Comparison of ENCODE assay signal across 14 cellular contexts in genomic region chr14:48690349-48690748, GRCh38.
A peak's percentile ranks its signal among the peaks of the same experiment; 100 is the strongest.
DNase-seq lines count a peak whose midpoint lies in the region; ATAC-seq and TF ChIP-seq lines count a peak whose summit lies in the region.
"Had no signal": no experiment of that assay in that cellular context is flagged by ENCODE, and none has a peak within 500 bp of the region (broad histone marks: within the 10 kb centered on the region; RNA-seq: fewer than 3 reads in every experiment).

No MANE protein-coding gene starts in this region.

- ATAC-seq in naive thymus-derived CD4-positive, alpha-beta T cell, result no peak
- ATAC-seq in GM19395 (IDR thresholded peaks at IDR 0.05; ENCODE audit: unreplicated experiment), result no peak
- ATAC-seq: T-cell had no signal

- no peaks in the 10 kb centered on the region for H3K36me3 Mint-ChIP-seq in chondrocyte (ENCODE audit: low read depth)
- H3K36me3 Mint-ChIP-seq in naive thymus-derived CD4-positive, alpha-beta T cell, result no peaks in the 10 kb centered on the region
- H3K36me3 Mint-ChIP-seq: T-cell had no signal

- H3K4me3 ChIP-seq in retinal pigment epithelial cell (ENCODE audit: low read length), result no peak overlapping the region
- no peak overlapping the region for H3K4me3 ChIP-seq in naive thymus-derived CD4-positive, alpha-beta T cell (ENCODE audit: low read length)
- H3K4me3 ChIP-seq: prostate gland had no signal

- peak; percentile 20 for TF ChIP-seq CTCF in chondrocyte (IDR thresholded peaks at IDR 0.05)
- peak; percentile 23 for TF ChIP-seq CTCF in retinal pigment epithelial cell (conservative IDR thresholded peaks at IDR 0.05; ENCODE audit: low read depth, low read length)

- no peak overlapping the region for H3K27ac ChIP-seq in naive thymus-derived CD4-positive, alpha-beta T cell (ENCODE audit: low read depth, low read length)
- H3K27ac ChIP-seq: prostate gland had no signal

- H3K27me3 ChIP-seq in naive thymus-derived CD4-positive, alpha-beta T cell (ENCODE audit: control insufficient read depth in 2 of 2, insufficient read depth in 2 of 2, low read length in 2 of 2), result no peaks in the 10 kb centered on the region

- H3K4me1 Mint-ChIP-seq in chondrocyte (ENCODE audit: low read depth), result no peaks in the 10 kb centered on the region
- no peaks in the 10 kb centered on the region for H3K4me1 Mint-ChIP-seq in naive thymus-derived CD4-positive, alpha-beta T cell
- H3K4me1 Mint-ChIP-seq: T-cell had no signal

- no peaks in the 10 kb centered on the region for H3K9me3 ChIP-seq in naive thymus-derived CD4-positive, alpha-beta T cell (ENCODE audit: control insufficient read depth in 2 of 3, low read length in 3 of 3)
- H3K9me3 ChIP-seq: prostate gland had no signal

- H3K9me3 Mint-ChIP-seq in chondrocyte (ENCODE audit: low read depth), result no peaks in the 10 kb centered on the region
- H3K9me3 Mint-ChIP-seq in naive thymus-derived CD4-positive, alpha-beta T cell, result peaks cover 0 to 3% (median 0%) of the 10 kb centered on the region in 11 donors

- intact Hi-C loops in naive thymus-derived CD4-positive, alpha-beta T cell (cut with micrococcal nuclease), result no loop called here

- peaks cover 1% of the 10 kb centered on the region for H3K27me3 Mint-ChIP-seq in chondrocyte (ENCODE audit: low read depth)
- H3K27me3 Mint-ChIP-seq in naive thymus-derived CD4-positive, alpha-beta T cell, result no peaks in the 10 kb centered on the region
- H3K27me3 Mint-ChIP-seq: T-cell had no signal

- POLR2A ChIA-PET in naive thymus-derived CD4-positive, alpha-beta T cell (lab: Charles Lee), result no interaction called here

- CTCF ChIA-PET in naive thymus-derived CD4-positive, alpha-beta T cell (lab: Charles Lee), result no interaction called here

- no peak overlapping the region for H3K27ac Mint-ChIP-seq in chondrocyte (ENCODE audit: unreplicated experiment)
- H3K27ac Mint-ChIP-seq in naive thymus-derived CD4-positive, alpha-beta T cell, result no peak overlapping the region
- H3K27ac Mint-ChIP-seq: T-cell had no signal

- DNase-seq in NCI-H748 (lab: John Stamatoyannopoulos, UW; ENCODE audit: unreplicated experiment) (peak; percentile 34), NCI-H748 treated with DMSO at 0.1 percent for 48 hours (lab: John Stamatoyannopoulos, UW) (no peak), NCI-H524 (lab: John Stamatoyannopoulos, UW) (peak; percentile 12 to 60), chondrocyte (ENCODE audit: low spot score) (no peak), retinal pigment epithelial cell (ENCODE audit: low read depth) (no peak)
- DNase-seq in activated CD4-positive, alpha-beta T cell treated with anti-CD3 and anti-CD28 coated beads, Interleukin-2, amount 50 U/mL, for 4 hours, result no peak
- DNase-seq in naive thymus-derived CD4-positive, alpha-beta T cell, result no peak
- DNase-seq: activated CD4-positive, alpha-beta T cell treated with anti-CD3 and anti-CD28 coated beads for 48 hours; amygdala; cortex of kidney; NCI-H187; T-cell had no signal

- no peak overlapping the region for H3K4me3 Mint-ChIP-seq in chondrocyte (ENCODE audit: unreplicated experiment)
- no peak overlapping the region for H3K4me3 Mint-ChIP-seq in naive thymus-derived CD4-positive, alpha-beta T cell
- H3K4me3 Mint-ChIP-seq: T-cell had no signal

- no peaks in the 10 kb centered on the region for H3K4me1 ChIP-seq in naive thymus-derived CD4-positive, alpha-beta T cell (ENCODE audit: control insufficient read depth in 2 of 2, insufficient read depth in 2 of 2, low read length in 2 of 2)
- H3K4me1 ChIP-seq: prostate gland had no signal

- H3K36me3 ChIP-seq in naive thymus-derived CD4-positive, alpha-beta T cell (ENCODE audit: control insufficient read depth in 2 of 3, insufficient read depth in 3 of 3, low read length in 3 of 3), result no peaks in the 10 kb centered on the region
- H3K36me3 ChIP-seq: prostate gland had no signal

Comparison
In these comparisons a context has a peak if more than half of its experiments do, and no peak if none do; other contexts are left out.
1. DNase-seq: peak in NCI-H748 (single experiment) and NCI-H524 (2 of 2); none in NCI-H748 treated with DMSO at 0.1 percent for 48 hours (single experiment), chondrocyte (single experiment), retinal pigment epithelial cell (single experiment), activated CD4-positive, alpha-beta T cell treated with anti-CD3 and anti-CD28 coated beads, Interleukin-2, amount 50 U/mL, for 4 hours (0 of 2) and naive thymus-derived CD4-positive, alpha-beta T cell (0 of 9).